1 cellular context compared by ENCODE assay signal in the genomic region with DNA sequence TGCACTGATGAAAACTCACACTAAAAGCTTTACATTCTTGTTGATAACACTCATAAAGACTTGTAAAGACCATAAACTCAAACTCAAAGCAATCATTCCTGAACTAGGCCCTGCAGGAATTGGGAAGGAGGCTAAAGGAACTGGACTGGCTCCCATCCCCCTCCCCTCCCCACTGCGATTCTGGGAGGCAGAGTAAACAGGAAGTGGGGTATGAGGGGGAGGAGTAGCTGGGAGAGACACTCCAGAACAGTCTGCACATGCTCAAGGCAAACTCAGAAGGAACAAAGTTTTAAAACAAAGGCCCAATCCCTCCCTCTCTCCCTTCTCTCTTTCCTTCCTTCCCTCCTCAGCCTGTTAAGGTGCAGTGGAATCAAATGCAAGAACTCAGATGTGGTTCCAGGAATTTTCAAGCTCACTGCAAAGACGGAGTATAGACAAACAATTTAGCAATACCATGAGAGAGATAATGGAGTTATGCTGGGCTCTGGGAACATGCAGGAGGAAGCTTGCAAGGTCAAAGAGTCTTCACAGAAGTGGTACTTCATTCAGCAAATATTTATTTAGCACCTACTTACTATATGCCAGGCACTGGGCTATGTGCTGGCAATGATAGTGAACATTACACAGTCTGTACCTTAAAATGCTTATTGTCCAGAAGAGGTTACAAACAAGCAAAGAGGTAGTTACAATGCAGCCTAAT.
TF ChIP-seq lines count a peak whose summit lies in the region.

No MANE protein-coding gene starts in this region.

TF ChIP-seq in H1, 55 proteins besides CTCF, POLR2A, EP300 and RAD21:
- TF ChIP-seq SP1 (IDR thresholded peaks at IDR 0.05; ENCODE audit: low read depth, low read length) = peak; percentile 41; the same call in 1 of the 2 replicates
- no peak for TF ChIP-seq GABPA (IDR thresholded peaks at IDR 0.05; ENCODE audit: borderline replicate concordance, insufficient read depth, low read length)
- TF ChIP-seq, protein P1, sequence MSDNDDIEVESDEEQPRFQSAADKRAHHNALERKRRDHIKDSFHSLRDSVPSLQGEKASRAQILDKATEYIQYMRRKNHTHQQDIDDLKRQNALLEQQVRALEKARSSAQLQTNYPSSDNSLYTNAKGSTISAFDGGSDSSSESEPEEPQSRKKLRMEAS (IDR thresholded peaks at IDR 0.05) = peak; percentile 55
